13 cellular contexts compared by ENCODE assay signal in genomic region chr3:49925485-49925884, GRCh38. TPM values are rescaled to one million over a fixed set of nuclear protein-coding genes. Genes with fewer than 3 reads are reported as not detected.
DNase-seq lines count a peak whose midpoint lies in the region; ATAC-seq, FAIRE-seq and TF ChIP-seq lines count a peak whose summit lies in the region.
"Had no signal": no experiment of that assay in that cellular context is flagged by ENCODE, and none has a peak within 500 bp of the region (broad histone marks: within the 10 kb centered on the region; RNA-seq: fewer than 3 reads in every experiment).

No MANE protein-coding gene starts in this region.

- H3K79me2 ChIP-seq in HepG2 (ENCODE audit: insufficient read depth, low read length): no peaks in the 10 kb centered on the region

- TF ChIP-seq EP300 in HepG2 (IDR thresholded peaks at IDR 0.05; ENCODE audit: low read depth in 2 of 2, low read length in 2 of 2) (no peak), HepG2 (CRISPR knock-in tag; IDR thresholded peaks at IDR 0.05; ENCODE audit: borderline replicate concordance) (no peak)

- intact Hi-C loops in HepG2 (cut with micrococcal nuclease; ENCODE audit: unreplicated experiment) (no loop called here), right lobe of liver (cut with DNase I) (no loop called here), psoas muscle (cut with DNase I) (no loop called here)

- H3K4me3 Mint-ChIP-seq in WTC11: no peak overlapping the region

- no peaks in the 10 kb centered on the region for H3K36me3 Mint-ChIP-seq in WTC11

- H3K27me3 Mint-ChIP-seq in WTC11 (ENCODE audit: low read depth): no peaks in the 10 kb centered on the region
- H3K27me3 Mint-ChIP-seq: CD8-positive, alpha-beta memory T cell had no signal

- TF ChIP-seq CTCF in HepG2 (CRISPR knock-in tag; IDR thresholded peaks at IDR 0.05) (no peak), right lobe of liver (IDR thresholded peaks at IDR 0.05) (no peak), WTC11 (IDR thresholded peaks at IDR 0.05) (no peak), psoas muscle (IDR thresholded peaks at IDR 0.05) (no peak)

- H3K27ac ChIP-seq in HepG2 (ENCODE audit: extremely low read length, insufficient read depth, low read length): no peak overlapping the region
- no peak overlapping the region for H3K27ac ChIP-seq in right lobe of liver
- H3K27ac ChIP-seq in psoas muscle: peak overlapping the region; percentile 70
- H3K27ac ChIP-seq: BLaER1 had no signal

- H3K9me3 ChIP-seq in HepG2 (ENCODE audit: low read length) (no peaks in the 10 kb centered on the region), right lobe of liver (no peaks in the 10 kb centered on the region), psoas muscle (no peaks in the 10 kb centered on the region)
- H3K9me3 ChIP-seq: BLaER1, Caco-2 had no signal

- H4K20me1 ChIP-seq in HepG2 (ENCODE audit: insufficient read depth, low read length): no peaks in the 10 kb centered on the region
- H4K20me1 ChIP-seq: BLaER1 had no signal

- no peak overlapping the region for H2AFZ ChIP-seq in HepG2 (ENCODE audit: low read length)
- H2AFZ ChIP-seq: GM23248 had no signal

- no peak for DNase-seq in HepG2 (ENCODE audit: low spot score)
- no peak for DNase-seq in right lobe of liver
- DNase-seq in WTC11 (ENCODE audit: low spot score): no peak
- DNase-seq in psoas muscle: no peak
- no peak for DNase-seq in KBM-7
- DNase-seq: 8988T; Caco-2; CD8-positive, alpha-beta memory T cell; GF-D8; GM23248 had no signal

- WGBS in HepG2 (ENCODE audit: low lambda C conversion rate): 90% methylated on average over 2 of the region's 2 CpGs
- WGBS in right lobe of liver (ENCODE audit: insufficient coverage, low coverage, low lambda C conversion rate, missing lambda C conversion rate): 86% methylated on average over 2 of the region's 2 CpGs
- WGBS in psoas muscle, 3 donors: 89 to 94% (median 93%) methylated on average over 2 of the region's 2 CpGs

- H3K9ac ChIP-seq in HepG2 (ENCODE audit: insufficient read depth, low read depth, low read length): no peak overlapping the region
- H3K9ac ChIP-seq: BLaER1, GM23248 had no signal

- H3K4me1 ChIP-seq in HepG2 (ENCODE audit: insufficient read depth, low read length) (peaks cover 50% of the 10 kb centered on the region), right lobe of liver (peaks cover 0 to 10% (median 2%) of the 10 kb centered on the region in 4 donors), psoas muscle (peaks cover 26% of the 10 kb centered on the region)

- no peaks in the 10 kb centered on the region for H3K9me3 Mint-ChIP-seq in WTC11
- H3K9me3 Mint-ChIP-seq: CD8-positive, alpha-beta memory T cell had no signal

- ATAC-seq in HepG2 (no peak), right lobe of liver (no peak), WTC11 (no peak), psoas muscle (no peak), GM21526 (IDR thresholded peaks at IDR 0.05; ENCODE audit: low FRiP score, unreplicated experiment) (no peak)

- H3K27me3 ChIP-seq in HepG2 (ENCODE audit: control insufficient read depth in 1 of 2, insufficient read depth in 2 of 2, low read length in 2 of 2) (no peaks in the 10 kb centered on the region), right lobe of liver (no peaks in the 10 kb centered on the region), psoas muscle (ENCODE audit: insufficient read depth in 3 of 3, low read length in 2 of 3) (no peaks in the 10 kb centered on the region)
- H3K27me3 ChIP-seq: BLaER1 had no signal

- in situ Hi-C loops in HepG2 (cut with HindIII; ENCODE audit: extremely low pct_ligation_motif_present, low pct_unique_long_range_greater_than_20kb): no loop called here
- in situ Hi-C loops in KBM-7 (cut with MboI; ENCODE audit: low pct_unique_long_range_greater_than_20kb, low sequenced_read_pairs): no loop called here

- TF ChIP-seq POLR2A in HepG2 (IDR thresholded peaks at IDR 0.05; ENCODE audit: insufficient read depth in 1 of 2, low read depth in 2 of 2, low read length in 2 of 2): no peak
- no peak for TF ChIP-seq POLR2A in right lobe of liver (IDR thresholded peaks at IDR 0.05)

- H3K4me3 ChIP-seq in HepG2 (replicated peaks in 1 of 3; ENCODE audit: insufficient read depth in 1 of 3, low read depth in 2 of 3, low read length in 3 of 3): no peak overlapping the region
- H3K4me3 ChIP-seq in right lobe of liver: no peak overlapping the region
- no peak overlapping the region for H3K4me3 ChIP-seq in psoas muscle
- H3K4me3 ChIP-seq: BLaER1, GM23248 had no signal

- no peak for FAIRE-seq in HepG2 (lab: Jason Lieb, UNC)

- CTCF ChIA-PET in HepG2 (lab: Yijun Ruan, JAX; ENCODE audit: low intra/inter-chr PET ratio, low total read pairs) (no interaction called here), WTC11 (lab: Charles Lee) (no interaction called here)

- H3K27ac Mint-ChIP-seq in WTC11: no peak overlapping the region

- no peak overlapping the region for H3K4me2 ChIP-seq in HepG2 (ENCODE audit: low read depth, low read length)
- H3K4me2 ChIP-seq: BLaER1 had no signal

- H3K36me3 ChIP-seq in HepG2 (replicated peaks in 1 of 2; ENCODE audit: control insufficient read depth in 1 of 2, insufficient read depth in 2 of 2, low read length in 2 of 2): no peaks in the 10 kb centered on the region
- H3K36me3 ChIP-seq in right lobe of liver: no peaks in the 10 kb centered on the region
- H3K36me3 ChIP-seq in psoas muscle (ENCODE audit: insufficient read depth in 1 of 2, low read depth in 1 of 2): peaks cover 0 to 2% of the 10 kb centered on the region in 2 donors

- POLR2A ChIA-PET in HepG2 (lab: Yijun Ruan, JAX) (interaction anchor here (1.2 kb wide), 1 partner anchor 15 kb away, joined by 6 read pairs; the partner anchor contains the start of gene RBM6), WTC11 (lab: Charles Lee) (interaction anchor here (1.2 kb wide), 1 partner anchor 15 kb away, joined by 3 read pairs; the partner anchor contains the start of gene RBM6)

- BruUV-seq in HepG2 (replicated peaks; lab: Mats Ljungman, UMichigan): no TSS peak

- TF ChIP-seq RAD21 in HepG2 (CRISPR knock-in tag; IDR thresholded peaks at IDR 0.05): no peak

- peaks cover 15% of the 10 kb centered on the region for H3K4me1 Mint-ChIP-seq in WTC11

RNA-seq across cellular contexts. Expression of gene MON1A, which starts 4.1 kb away (rescaled TPM):
- total RNA-seq in HepG2 (2016; rRNA removed; fragmentation: Illumina TruSeq; extraction: Trizol) (8.8 and 9.0 TPM in 2 replicates), right lobe of liver (10 to 100 TPM in 2 of 6 experiments, 1 to 10 TPM in 4; 5.4 to 14.2 (median 7.5) TPM), WTC11 (2021) (6.6 to 8.6 TPM (median 7.0 TPM) in 3 replicates), psoas muscle (10 to 100 TPM; 13.7 to 15.9 (median 15.0) TPM)
- 4.7 and 7.5 TPM in 2 replicates for total RNA-seq in HepG2 (2016; cell fraction: cytosol; rRNA removed; fragmentation: Illumina TruSeq; extraction: Trizol; ENCODE audit: low read depth)
- total RNA-seq in HepG2 (2016; cell fraction: insoluble cytoplasmic fraction; rRNA removed; fragmentation: Illumina TruSeq; extraction: Trizol): 7.6 and 8.7 TPM in 2 replicates
- total RNA-seq in HepG2 (2016; cell fraction: membrane; rRNA removed; fragmentation: Illumina TruSeq; extraction: Trizol): 12.4 and 17.1 TPM in 2 replicates
- 4.0 and 4.2 TPM in 2 replicates for total RNA-seq in HepG2 (2016; cell fraction: nucleus; rRNA removed; fragmentation: Illumina TruSeq; extraction: Trizol)
- polyA plus RNA-seq in HepG2 (2011; rRNA removed) (4.6 and 7.0 TPM in 2 replicates), psoas muscle (10 to 100 TPM; 19.3 to 37.8 (median 28.3) TPM)
- 4.9 and 7.2 TPM in 2 replicates for polyA plus RNA-seq in HepG2 (2011; cell fraction: cytosol; rRNA removed)
- 6.1 and 7.8 TPM in 2 replicates for polyA plus RNA-seq in HepG2 (2011; cell fraction: nucleus; rRNA removed)
- 3.0 and 6.0 TPM in 2 replicates for polyA plus RNA-seq in HepG2 (2012)
- 8.3 and 11.7 TPM in 2 replicates for polyA plus RNA-seq in HepG2 (2016; cell fraction: cytosol; fragmentation: Illumina TruSeq; extraction: Trizol; ENCODE audit: low read depth)
- 9.1 and 11.2 TPM in 2 replicates for polyA plus RNA-seq in HepG2 (2016; cell fraction: insoluble cytoplasmic fraction; fragmentation: Illumina TruSeq; extraction: Trizol; ENCODE audit: low read depth)
- 12.1 and 13.2 TPM in 2 replicates for polyA plus RNA-seq in HepG2 (2016; cell fraction: membrane; fragmentation: Illumina TruSeq; extraction: Trizol; ENCODE audit: low read depth)
- polyA plus RNA-seq in HepG2 (2016; cell fraction: nucleus; fragmentation: Illumina TruSeq; extraction: Trizol; ENCODE audit: insufficient read depth, low read depth): 7.3 and 9.2 TPM in 2 replicates
- 9.7 and 15.4 TPM in 2 replicates for polyA minus RNA-seq in HepG2 (2011; rRNA and poly(A)+ RNA removed; ENCODE audit: low replicate concordance)
- polyA minus RNA-seq in HepG2 (2011; cell fraction: cytosol; rRNA and poly(A)+ RNA removed): 2.9 and 3.6 TPM in 2 replicates
- polyA minus RNA-seq in HepG2 (2011; cell fraction: nucleus; rRNA and poly(A)+ RNA removed): 3.0 and 3.9 TPM in 2 replicates

RNA-seq across cellular contexts. Expression of gene RBM6, which starts 14.5 kb away (rescaled TPM):
- total RNA-seq in HepG2 (2016; rRNA removed; fragmentation: Illumina TruSeq; extraction: Trizol) (51.6 and 86.1 TPM in 2 replicates), right lobe of liver (10 to 100 TPM; 25.9 to 46.4 (median 32.9) TPM), WTC11 (2021) (115 to 122 TPM (median 118 TPM) in 3 replicates), psoas muscle (10 to 100 TPM; 21.6 to 41.0 (median 28.0) TPM)
- 26.8 and 28.0 TPM in 2 replicates for total RNA-seq in HepG2 (2016; cell fraction: cytosol; rRNA removed; fragmentation: Illumina TruSeq; extraction: Trizol; ENCODE audit: low read depth)
- 48.1 and 85.0 TPM in 2 replicates for total RNA-seq in HepG2 (2016; cell fraction: insoluble cytoplasmic fraction; rRNA removed; fragmentation: Illumina TruSeq; extraction: Trizol)
- total RNA-seq in HepG2 (2016; cell fraction: membrane; rRNA removed; fragmentation: Illumina TruSeq; extraction: Trizol): 31.9 and 32.3 TPM in 2 replicates
- total RNA-seq in HepG2 (2016; cell fraction: nucleus; rRNA removed; fragmentation: Illumina TruSeq; extraction: Trizol): 95.5 and 119 TPM in 2 replicates
- polyA plus RNA-seq in HepG2 (2011; rRNA removed) (72.7 and 90.4 TPM in 2 replicates), psoas muscle (10 to 100 TPM; 28.3 to 42.8 (median 31.1) TPM)
- polyA plus RNA-seq in HepG2 (2011; cell fraction: cytosol; rRNA removed): 23.6 and 43.4 TPM in 2 replicates
- polyA plus RNA-seq in HepG2 (2011; cell fraction: nucleus; rRNA removed): 214 and 295 TPM in 2 replicates
- 89.9 and 108 TPM in 2 replicates for polyA plus RNA-seq in HepG2 (2012)
- 5.6 and 7.3 TPM in 2 replicates for polyA plus RNA-seq in HepG2 (2016; cell fraction: cytosol; fragmentation: Illumina TruSeq; extraction: Trizol; ENCODE audit: low read depth)
- polyA plus RNA-seq in HepG2 (2016; cell fraction: insoluble cytoplasmic fraction; fragmentation: Illumina TruSeq; extraction: Trizol; ENCODE audit: low read depth): 57.9 and 60.9 TPM in 2 replicates
- 14.4 and 15.0 TPM in 2 replicates for polyA plus RNA-seq in HepG2 (2016; cell fraction: membrane; fragmentation: Illumina TruSeq; extraction: Trizol; ENCODE audit: low read depth)
- 284 and 293 TPM in 2 replicates for polyA plus RNA-seq in HepG2 (2016; cell fraction: nucleus; fragmentation: Illumina TruSeq; extraction: Trizol; ENCODE audit: insufficient read depth, low read depth)
- 15.4 and 24.6 TPM in 2 replicates for polyA minus RNA-seq in HepG2 (2011; rRNA and poly(A)+ RNA removed; ENCODE audit: low replicate concordance)
- polyA minus RNA-seq in HepG2 (2011; cell fraction: cytosol; rRNA and poly(A)+ RNA removed): 8.0 and 12.9 TPM in 2 replicates
- polyA minus RNA-seq in HepG2 (2011; cell fraction: nucleus; rRNA and poly(A)+ RNA removed): 74.5 and 93.7 TPM in 2 replicates

RNA-seq across cellular contexts. Expression of gene MST1R, which starts 21.8 kb away (rescaled TPM):
- total RNA-seq in HepG2 (2016; rRNA removed; fragmentation: Illumina TruSeq; extraction: Trizol): 0.11 and 0.13 TPM in 2 replicates
- not detected in 2 replicates for total RNA-seq in HepG2 (2016; cell fraction: cytosol; rRNA removed; fragmentation: Illumina TruSeq; extraction: Trizol; ENCODE audit: low read depth)
- total RNA-seq in HepG2 (2016; cell fraction: insoluble cytoplasmic fraction; rRNA removed; fragmentation: Illumina TruSeq; extraction: Trizol): 0.17 and 0.36 TPM in 2 replicates
- 0.03 TPM in 1 of 2 replicates, not detected in the other for total RNA-seq in HepG2 (2016; cell fraction: membrane; rRNA removed; fragmentation: Illumina TruSeq; extraction: Trizol)
- total RNA-seq in HepG2 (2016; cell fraction: nucleus; rRNA removed; fragmentation: Illumina TruSeq; extraction: Trizol): 0.28 and 0.37 TPM in 2 replicates
- polyA plus RNA-seq in HepG2 (2011; rRNA removed): 0.72 and 0.77 TPM in 2 replicates
- 0.21 TPM in 2 replicates for polyA plus RNA-seq in HepG2 (2011; cell fraction: cytosol; rRNA removed)
- 2.3 and 3.4 TPM in 2 replicates for polyA plus RNA-seq in HepG2 (2011; cell fraction: nucleus; rRNA removed)
- 0.09 and 0.52 TPM in 2 replicates for polyA plus RNA-seq in HepG2 (2012)
- polyA plus RNA-seq in HepG2 (2016; cell fraction: cytosol; fragmentation: Illumina TruSeq; extraction: Trizol; ENCODE audit: low read depth): not detected in 2 replicates
- polyA plus RNA-seq in HepG2 (2016; cell fraction: insoluble cytoplasmic fraction; fragmentation: Illumina TruSeq; extraction: Trizol; ENCODE audit: low read depth): 0.11 TPM in 1 of 2 replicates, not detected in the other
- 0.17 TPM in 1 of 2 replicates, not detected in the other for polyA plus RNA-seq in HepG2 (2016; cell fraction: membrane; fragmentation: Illumina TruSeq; extraction: Trizol; ENCODE audit: low read depth)
- polyA plus RNA-seq in HepG2 (2016; cell fraction: nucleus; fragmentation: Illumina TruSeq; extraction: Trizol; ENCODE audit: insufficient read depth, low read depth): 1.2 and 1.4 TPM in 2 replicates
- polyA minus RNA-seq in HepG2 (2011; rRNA and poly(A)+ RNA removed; ENCODE audit: low replicate concordance): 2.0 and 186 TPM in 2 replicates
- 1.5 and 3.4 TPM in 2 replicates for polyA minus RNA-seq in HepG2 (2011; cell fraction: cytosol; rRNA and poly(A)+ RNA removed)
- polyA minus RNA-seq in HepG2 (2011; cell fraction: nucleus; rRNA and poly(A)+ RNA removed): 0.77 and 2.4 TPM in 2 replicates
- 1 to 10 TPM in 1 of 6 experiments, under 1 TPM in 5; 0.15 to 1.9 (median 0.50) TPM for total RNA-seq in right lobe of liver
- total RNA-seq in WTC11 (2021): 5.1 to 6.2 TPM (median 5.6 TPM) in 3 replicates
- total RNA-seq in psoas muscle: 1 to 10 TPM in 1 of 4 donors, under 1 TPM in 3; 0.39 to 1.7 (median 0.70) TPM
- under 1 TPM; 0.38 to 0.95 (median 0.57) TPM for polyA plus RNA-seq in psoas muscle
- polyA plus RNA-seq: CD8-positive, alpha-beta memory T cell had no signal

RNA-seq across cellular contexts. Expression of gene CAMKV, which starts 55.8 kb away (rescaled TPM):
- total RNA-seq in HepG2 (2016; rRNA removed; fragmentation: Illumina TruSeq; extraction: Trizol) (0.13 and 0.15 TPM in 2 replicates), right lobe of liver (not detected), WTC11 (2021) (56.0 to 58.2 TPM (median 56.6 TPM) in 3 replicates), psoas muscle (not detected)
- total RNA-seq in HepG2 (2016; cell fraction: cytosol; rRNA removed; fragmentation: Illumina TruSeq; extraction: Trizol; ENCODE audit: low read depth): not detected in 2 replicates
- 0.17 TPM in 1 of 2 replicates, not detected in the other for total RNA-seq in HepG2 (2016; cell fraction: insoluble cytoplasmic fraction; rRNA removed; fragmentation: Illumina TruSeq; extraction: Trizol)
- total RNA-seq in HepG2 (2016; cell fraction: membrane; rRNA removed; fragmentation: Illumina TruSeq; extraction: Trizol): 0.14 TPM in 1 of 2 replicates, not detected in the other
- total RNA-seq in HepG2 (2016; cell fraction: nucleus; rRNA removed; fragmentation: Illumina TruSeq; extraction: Trizol): 0.13 and 0.22 TPM in 2 replicates
- polyA plus RNA-seq in HepG2 (2011; rRNA removed) (0.13 and 0.22 TPM in 2 replicates), psoas muscle (under 1 TPM in 1 of 3 donors, not detected in 2; 0.09 TPM)
- polyA plus RNA-seq in HepG2 (2011; cell fraction: cytosol; rRNA removed): 0.13 and 0.23 TPM in 2 replicates
- 1.2 and 2.0 TPM in 2 replicates for polyA plus RNA-seq in HepG2 (2011; cell fraction: nucleus; rRNA removed)
- polyA plus RNA-seq in HepG2 (2012): 0.33 and 0.38 TPM in 2 replicates
- not detected in 2 replicates for polyA plus RNA-seq in HepG2 (2016; cell fraction: cytosol; fragmentation: Illumina TruSeq; extraction: Trizol; ENCODE audit: low read depth)
- 0.13 and 0.26 TPM in 2 replicates for polyA plus RNA-seq in HepG2 (2016; cell fraction: insoluble cytoplasmic fraction; fragmentation: Illumina TruSeq; extraction: Trizol; ENCODE audit: low read depth)
- 0.08 and 0.10 TPM in 2 replicates for polyA plus RNA-seq in HepG2 (2016; cell fraction: membrane; fragmentation: Illumina TruSeq; extraction: Trizol; ENCODE audit: low read depth)
- 0.53 and 0.60 TPM in 2 replicates for polyA plus RNA-seq in HepG2 (2016; cell fraction: nucleus; fragmentation: Illumina TruSeq; extraction: Trizol; ENCODE audit: insufficient read depth, low read depth)
- polyA minus RNA-seq in HepG2 (2011; rRNA and poly(A)+ RNA removed; ENCODE audit: low replicate concordance): 0.07 and 0.82 TPM in 2 replicates
- not detected in 2 replicates for polyA minus RNA-seq in HepG2 (2011; cell fraction: cytosol; rRNA and poly(A)+ RNA removed)
- 1.3 TPM in 1 of 2 replicates, not detected in the other for polyA minus RNA-seq in HepG2 (2011; cell fraction: nucleus; rRNA and poly(A)+ RNA removed)
- total RNA-seq: GM23248, HT-29 had no signal
- polyA plus RNA-seq: CD8-positive, alpha-beta memory T cell had no signal

Comparison
In these comparisons a context has a peak if more than half of its experiments do, and no peak if none do; other contexts are left out.
1. Of the 50 proteins assayed by ChIP-seq in both HepG2 and WTC11: peak only in HepG2: none; only in WTC11: none; in both: ZNF121; in neither: 49.